ENCODE assay signal across 18 cellular contexts in the genomic region with DNA sequence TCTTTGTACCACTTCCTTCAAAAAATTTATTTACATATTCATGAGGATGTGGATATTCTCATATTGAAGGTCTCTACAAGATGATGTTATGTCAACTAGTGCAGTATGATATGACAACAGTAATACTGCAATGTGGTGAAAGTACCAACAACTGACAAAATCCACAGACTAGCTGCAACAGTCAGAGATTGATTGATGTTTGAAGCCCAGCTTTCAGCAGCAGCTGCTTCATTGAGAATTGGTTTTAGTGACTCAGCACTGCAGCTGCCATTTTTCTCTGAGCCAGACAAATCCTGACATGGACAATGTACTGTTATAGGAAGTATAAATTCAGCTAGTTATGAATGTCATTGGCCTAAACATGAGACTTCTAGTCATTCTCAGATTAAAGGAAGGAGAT. TPM values are rescaled to one million over a fixed set of nuclear protein-coding genes. Genes with fewer than 3 reads are reported as not detected.
DNase-seq lines count a peak whose midpoint lies in the region; ATAC-seq, FAIRE-seq and TF ChIP-seq lines count a peak whose summit lies in the region.
"Had no signal": no experiment of that assay in that cellular context is flagged by ENCODE, and none has a peak within 500 bp of the region (broad histone marks: within the 10 kb centered on the region; RNA-seq: fewer than 3 reads in every experiment).

No MANE protein-coding gene starts in this region.

- no peak overlapping the region for H3K9ac ChIP-seq in fibroblast of lung (ENCODE audit: insufficient read depth, low read length)
- H3K9ac ChIP-seq: KMS-11 had no signal

- ATAC-seq in pancreas (peak; percentile 69 to 72 (median 72)), GM18498 (IDR thresholded peaks at IDR 0.05; ENCODE audit: unreplicated experiment) (no peak)
- ATAC-seq: HepG2, Panc1, SK-N-SH treated with all-trans-retinoic acid at 6 μM for 48 hours had no signal

- H3K4me3 ChIP-seq in fibroblast of lung (replicated peaks in 1 of 4; ENCODE audit: control extremely low read depth in 1 of 4, insufficient read depth in 1 of 4, low read depth in 3 of 4, low read length in 4 of 4), result no peak overlapping the region
- H3K4me3 ChIP-seq in pancreas, result no peak overlapping the region

- no peak overlapping the region for H2AFZ ChIP-seq in fibroblast of lung (ENCODE audit: low read length)

- TF ChIP-seq CTCF in fibroblast of lung (conservative IDR thresholded peaks at IDR 0.05 in 1 of 2, IDR thresholded peaks at IDR 0.05 in 1 of 2; ENCODE audit: low read depth in 1 of 2, low read length in 2 of 2) (no peak), pancreas (IDR thresholded peaks at IDR 0.05) (no peak)

- H4K20me1 ChIP-seq in fibroblast of lung (ENCODE audit: control insufficient read depth, extremely low read depth, insufficient read depth, low read length), result no peaks in the 10 kb centered on the region

- DNase-seq in MV-4-11 (lab: John Stamatoyannopoulos, UW), result peak; percentile 66
- DNase-seq in NCI-H774 (lab: John Stamatoyannopoulos, UW), result peak; percentile 39
- peak; percentile 30 to 42 for DNase-seq in fibroblast of lung (ENCODE audit: low read depth in 2 of 2)
- peak in 4 of 6 donors; percentile 17 to 50 (median 24) for DNase-seq in pancreas
- no peak for DNase-seq in DMS 273 treated with DMSO at 0.1 percent for 48 hours (lab: John Stamatoyannopoulos, UW)
- no peak for DNase-seq in cerebellum (ENCODE audit: low spot score)
- DNase-seq: CD4-positive, CD25-positive, alpha-beta regulatory T cell; GF-D8; NCI-H1092 treated with DMSO at 0.1 percent for 48 hours; NCI-H1694 treated with DMSO at 0.1 percent for 48 hours; NCI-H748 treated with DMSO at 0.1 percent for 48 hours; T-helper 1 cell had no signal

- no peaks in the 10 kb centered on the region for H3K27me3 ChIP-seq in fibroblast of lung (ENCODE audit: control insufficient read depth, insufficient read depth, low read length)
- H3K27me3 ChIP-seq in pancreas, result no peaks in the 10 kb centered on the region

- H3K79me2 ChIP-seq in fibroblast of lung (ENCODE audit: control insufficient read depth, insufficient read depth, low read length), result no peaks in the 10 kb centered on the region

- no peaks in the 10 kb centered on the region for H3K4me1 ChIP-seq in fibroblast of lung (ENCODE audit: control insufficient read depth, extremely low read depth, insufficient read depth, low read length)
- H3K4me1 ChIP-seq in pancreas, result no peaks in the 10 kb centered on the region

- intact Hi-C loops in pancreas (cut with DNase I), result no loop called here

- H3K36me3 ChIP-seq in fibroblast of lung (ENCODE audit: control insufficient read depth, insufficient read depth, low read length) (no peaks in the 10 kb centered on the region), pancreas (no peaks in the 10 kb centered on the region)

- no peak for FAIRE-seq in pancreas (lab: Jason Lieb, UNC)
- FAIRE-seq: GM12891, HepG2 had no signal

- H3K9me3 ChIP-seq in fibroblast of lung (ENCODE audit: control insufficient read depth, insufficient read depth, low read depth, low read length) (no peaks in the 10 kb centered on the region), pancreas (no peaks in the 10 kb centered on the region)

- H3K27ac ChIP-seq in fibroblast of lung (ENCODE audit: insufficient read depth, low read length) (no peak overlapping the region), pancreas (no peak overlapping the region)
- H3K27ac ChIP-seq: KMS-11 had no signal

- no peak overlapping the region for H3K4me2 ChIP-seq in fibroblast of lung (ENCODE audit: extremely low read depth, insufficient read depth, low read length)
- H3K4me2 ChIP-seq: KMS-11 had no signal

RNA-seq across cellular contexts. Expression of a gene that starts 53.8 kb away (rescaled TPM):
- total RNA-seq in fibroblast of lung (0.51 and 1.3 TPM in 2 replicates), pancreas (1 to 10 TPM; 1.2 to 7.3 (median 4.5) TPM), cerebellum (3.3 TPM)
- polyA plus RNA-seq in fibroblast of lung (2.2 and 4.4 TPM in 2 replicates), pancreas (10 to 100 TPM in 1 of 2 donors, 1 to 10 TPM in 1; 5.2 to 21.1 TPM)
- 1.6 and 2.9 TPM in 2 replicates for polyA plus RNA-seq in fibroblast of lung (2012)
- polyA minus RNA-seq in fibroblast of lung (ENCODE audit: low replicate concordance), result not detected in 2 replicates

Comparison
In these comparisons a context has a peak if more than half of its experiments do, and no peak if none do; other contexts are left out.
1. DNase-seq: peak in MV-4-11 (single experiment), NCI-H774 (single experiment), fibroblast of lung (2 of 2) and pancreas (4 of 6); none in DMS 273 treated with DMSO at 0.1 percent for 48 hours (single experiment) and cerebellum (single experiment).